15 cellular contexts compared by ENCODE assay signal in genomic region chr21:46645840-46646239, GRCh38. TPM values are rescaled to one million over a fixed set of nuclear protein-coding genes. Genes with fewer than 3 reads are reported as not detected.
DNase-seq lines count a peak whose midpoint lies in the region; ATAC-seq and TF ChIP-seq lines count a peak whose summit lies in the region.
"Had no signal": no experiment of that assay in that cellular context is flagged by ENCODE, and none has a peak within 500 bp of the region (broad histone marks: within the 10 kb centered on the region; RNA-seq: fewer than 3 reads in every experiment).

No MANE protein-coding gene starts in this region.

- intact Hi-C loops in posterior vena cava (cut with DNase I) = no loop called here

- peak overlapping the region; percentile 59 for H3K27ac Mint-ChIP-seq in activated naive CD4-positive, alpha-beta T cell treated with anti-CD3 and anti-CD28 coated beads, Interleukin-2, amount 50 U/mL, for 24 hours
- no peak overlapping the region for H3K27ac Mint-ChIP-seq in activated naive CD4-positive, alpha-beta T cell treated with anti-CD3 and anti-CD28 coated beads, Interleukin-2, amount 50 U/mL, for 72 hours
- peak overlapping the region; percentile 38 to 41 for H3K27ac Mint-ChIP-seq in effector memory CD8-positive, alpha-beta T cell
- H3K27ac Mint-ChIP-seq: GM23338 had no signal

- H3K36me3 ChIP-seq in HEK293 (ENCODE audit: control insufficient read depth in 2 of 2, insufficient read depth in 1 of 2, low read length in 2 of 2) = peaks cover 29 to 77% of the 10 kb centered on the region in 2 experiments

- H3K36me3 Mint-ChIP-seq in activated naive CD4-positive, alpha-beta T cell treated with anti-CD3 and anti-CD28 coated beads, Interleukin-2, amount 50 U/mL, for 24 hours = peaks cover 35% of the 10 kb centered on the region
- H3K36me3 Mint-ChIP-seq in activated naive CD4-positive, alpha-beta T cell treated with anti-CD3 and anti-CD28 coated beads, Interleukin-2, amount 50 U/mL, for 72 hours = peaks cover 29 to 79% of the 10 kb centered on the region in 2 donors
- peaks cover 93% of the 10 kb centered on the region for H3K36me3 Mint-ChIP-seq in effector memory CD8-positive, alpha-beta T cell (ENCODE audit: insufficient read depth)

- H3K9me3 Mint-ChIP-seq in activated naive CD4-positive, alpha-beta T cell treated with anti-CD3 and anti-CD28 coated beads, Interleukin-2, amount 50 U/mL, for 24 hours = no peaks in the 10 kb centered on the region
- H3K9me3 Mint-ChIP-seq in activated naive CD4-positive, alpha-beta T cell treated with anti-CD3 and anti-CD28 coated beads, Interleukin-2, amount 50 U/mL, for 72 hours = no peaks in the 10 kb centered on the region
- H3K9me3 Mint-ChIP-seq in effector memory CD8-positive, alpha-beta T cell = no peaks in the 10 kb centered on the region
- H3K9me3 Mint-ChIP-seq: GM23338 had no signal

- no peaks in the 10 kb centered on the region for H3K4me1 ChIP-seq in HEK293 (ENCODE audit: control insufficient read depth, insufficient read depth, low read length)
- H3K4me1 ChIP-seq: A549 had no signal

- H3K4me3 Mint-ChIP-seq in activated naive CD4-positive, alpha-beta T cell treated with anti-CD3 and anti-CD28 coated beads, Interleukin-2, amount 50 U/mL, for 24 hours = no peak overlapping the region
- H3K4me3 Mint-ChIP-seq in effector memory CD8-positive, alpha-beta T cell = no peak overlapping the region
- H3K4me3 Mint-ChIP-seq: CD14-positive monocyte, GM23338 had no signal

- CTCF ChIA-PET in HEK293 (lab: Yijun Ruan, JAX) = interaction anchor here (0.6 to 1.5 kb wide), 2 partner anchors 12 to 194 kb away, joined by 3 to 4 read pairs; no protein-coding TSS in a partner anchor

- POLR2A ChIA-PET in HEK293 (lab: Yijun Ruan, JAX) = interaction anchor here (2.7 kb wide), 1 partner anchor 10 kb away, joined by 14 read pairs; the partner anchor contains the start of gene PRMT2

- H3K27me3 Mint-ChIP-seq in activated naive CD4-positive, alpha-beta T cell treated with anti-CD3 and anti-CD28 coated beads, Interleukin-2, amount 50 U/mL, for 24 hours = no peaks in the 10 kb centered on the region
- H3K27me3 Mint-ChIP-seq in effector memory CD8-positive, alpha-beta T cell = no peaks in the 10 kb centered on the region

- no peak overlapping the region for H3K4me3 ChIP-seq in HEK293 (ENCODE audit: low read depth, low read length)
- H3K4me3 ChIP-seq: A549, GM23338 had no signal

- TF ChIP-seq CTCF in HEK293 (tag by site-specific recombination; IDR thresholded peaks at IDR 0.05) = no peak

- H3K4me1 Mint-ChIP-seq in activated naive CD4-positive, alpha-beta T cell treated with anti-CD3 and anti-CD28 coated beads, Interleukin-2, amount 50 U/mL, for 24 hours = peaks cover 45% of the 10 kb centered on the region
- peaks cover 18 to 22% of the 10 kb centered on the region in 2 donors for H3K4me1 Mint-ChIP-seq in effector memory CD8-positive, alpha-beta T cell (ENCODE audit: low read depth in 2 of 2)
- H3K4me1 Mint-ChIP-seq: CD14-positive monocyte, GM23338 had no signal

- ATAC-seq in activated naive CD4-positive, alpha-beta T cell treated with anti-CD3 and anti-CD28 coated beads, Interleukin-2, amount 50 U/mL, for 72 hours = no peak
- ATAC-seq in effector memory CD8-positive, alpha-beta T cell (replicated peaks) = no peak
- no peak for ATAC-seq in HG02798 (IDR thresholded peaks at IDR 0.05; ENCODE audit: poor library complexity, unreplicated experiment)
- ATAC-seq: A549, GM23338 had no signal

- H3K27ac ChIP-seq in HEK293 (ENCODE audit: extremely low read depth, low read depth, low read length) = no peak overlapping the region
- H3K27ac ChIP-seq: A549 had no signal

- H3K9me3 ChIP-seq in HEK293 (ENCODE audit: control insufficient read depth, insufficient read depth, low read depth, low read length) = no peaks in the 10 kb centered on the region
- H3K9me3 ChIP-seq: A549 had no signal

- no peak for DNase-seq in activated naive CD4-positive, alpha-beta T cell treated with anti-CD3 and anti-CD28 coated beads, Interleukin-2, amount 50 U/mL, for 72 hours (ENCODE audit: low spot score in 2 of 2)
- DNase-seq in effector memory CD8-positive, alpha-beta T cell = no peak
- DNase-seq in posterior vena cava (ENCODE audit: low spot score) = peak; percentile 54
- DNase-seq in stimulated activated CD4-positive, alpha-beta T cell treated with anti-CD3 and anti-CD28 coated beads, Interleukin-4, amount 100 ng/mL, for 1 hour = no peak
- DNase-seq: DMS53, GF-D8, H7, IMR-90 had no signal

TF ChIP-seq in HEK293, 187 proteins besides CTCF, POLR2A, EP300 and RAD21:
- TF ChIP-seq ZIC2 (tag by site-specific recombination; IDR thresholded peaks at IDR 0.05) (peak; percentile 30; the same call in 1 of the 2 replicates), ZNF645 (tag by site-specific recombination; IDR thresholded peaks at IDR 0.05) (no peak), ZNF214 (tag by site-specific recombination; IDR thresholded peaks at IDR 0.05; ENCODE audit: borderline replicate concordance) (no peak), ZNF664 (tag by site-specific recombination; IDR thresholded peaks at IDR 0.05) (no peak), REPIN1 (tag by site-specific recombination; IDR thresholded peaks at IDR 0.05; ENCODE audit: low read depth) (no peak), ZNF660 (tag by site-specific recombination; IDR thresholded peaks at IDR 0.05) (no peak), ZNF324 (tag by site-specific recombination; IDR thresholded peaks at IDR 0.05) (no peak)
- TF ChIP-seq, protein P1, sequence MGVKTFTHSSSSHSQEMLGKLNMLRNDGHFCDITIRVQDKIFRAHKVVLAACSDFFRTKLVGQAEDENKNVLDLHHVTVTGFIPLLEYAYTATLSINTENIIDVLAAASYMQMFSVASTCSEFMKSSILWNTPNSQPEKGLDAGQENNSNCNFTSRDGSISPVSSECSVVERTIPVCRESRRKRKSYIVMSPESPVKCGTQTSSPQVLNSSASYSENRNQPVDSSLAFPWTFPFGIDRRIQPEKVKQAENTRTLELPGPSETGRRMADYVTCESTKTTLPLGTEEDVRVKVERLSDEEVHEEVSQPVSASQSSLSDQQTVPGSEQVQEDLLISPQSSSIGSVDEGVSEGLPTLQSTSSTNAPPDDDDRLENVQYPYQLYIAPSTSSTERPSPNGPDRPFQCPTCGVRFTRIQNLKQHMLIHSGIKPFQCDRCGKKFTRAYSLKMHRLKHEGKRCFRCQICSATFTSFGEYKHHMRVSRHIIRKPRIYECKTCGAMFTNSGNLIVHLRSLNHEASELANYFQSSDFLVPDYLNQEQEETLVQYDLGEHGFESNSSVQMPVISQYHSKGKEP (tag by site-specific recombination; IDR thresholded peaks at IDR 0.05) = no peak

RNA-seq across cellular contexts. Expression of gene PRMT2, which starts 10.4 kb away (rescaled TPM):
- 100 to 1,000 TPM in 1 of 2 donors, 10 to 100 TPM in 1; 69.0 to 116 TPM for total RNA-seq in activated naive CD4-positive, alpha-beta T cell treated with anti-CD3 and anti-CD28 coated beads, Interleukin-2, amount 50 U/mL, for 72 hours
- 10 to 100 TPM; 91.3 to 93.0 TPM for total RNA-seq in posterior vena cava

RNA-seq across cellular contexts. Expression of gene S100B, which starts 41.0 kb away (rescaled TPM):
- total RNA-seq in activated naive CD4-positive, alpha-beta T cell treated with anti-CD3 and anti-CD28 coated beads, Interleukin-2, amount 50 U/mL, for 72 hours = not detected
- 1 to 10 TPM; 2.0 to 4.2 TPM for total RNA-seq in posterior vena cava
- total RNA-seq: HT-29 had no signal

Comparison
In these comparisons a context has a peak if more than half of its experiments do, and no peak if none do; other contexts are left out.
1. H3K27ac Mint-ChIP-seq: peak in activated naive CD4-positive, alpha-beta T cell treated with anti-CD3 and anti-CD28 coated beads, Interleukin-2, amount 50 U/mL, for 24 hours (single experiment) and effector memory CD8-positive, alpha-beta T cell (2 of 2); none in activated naive CD4-positive, alpha-beta T cell treated with anti-CD3 and anti-CD28 coated beads, Interleukin-2, amount 50 U/mL, for 72 hours (0 of 2).